2 cellular contexts compared by ENCODE assay signal in the genomic region with DNA sequence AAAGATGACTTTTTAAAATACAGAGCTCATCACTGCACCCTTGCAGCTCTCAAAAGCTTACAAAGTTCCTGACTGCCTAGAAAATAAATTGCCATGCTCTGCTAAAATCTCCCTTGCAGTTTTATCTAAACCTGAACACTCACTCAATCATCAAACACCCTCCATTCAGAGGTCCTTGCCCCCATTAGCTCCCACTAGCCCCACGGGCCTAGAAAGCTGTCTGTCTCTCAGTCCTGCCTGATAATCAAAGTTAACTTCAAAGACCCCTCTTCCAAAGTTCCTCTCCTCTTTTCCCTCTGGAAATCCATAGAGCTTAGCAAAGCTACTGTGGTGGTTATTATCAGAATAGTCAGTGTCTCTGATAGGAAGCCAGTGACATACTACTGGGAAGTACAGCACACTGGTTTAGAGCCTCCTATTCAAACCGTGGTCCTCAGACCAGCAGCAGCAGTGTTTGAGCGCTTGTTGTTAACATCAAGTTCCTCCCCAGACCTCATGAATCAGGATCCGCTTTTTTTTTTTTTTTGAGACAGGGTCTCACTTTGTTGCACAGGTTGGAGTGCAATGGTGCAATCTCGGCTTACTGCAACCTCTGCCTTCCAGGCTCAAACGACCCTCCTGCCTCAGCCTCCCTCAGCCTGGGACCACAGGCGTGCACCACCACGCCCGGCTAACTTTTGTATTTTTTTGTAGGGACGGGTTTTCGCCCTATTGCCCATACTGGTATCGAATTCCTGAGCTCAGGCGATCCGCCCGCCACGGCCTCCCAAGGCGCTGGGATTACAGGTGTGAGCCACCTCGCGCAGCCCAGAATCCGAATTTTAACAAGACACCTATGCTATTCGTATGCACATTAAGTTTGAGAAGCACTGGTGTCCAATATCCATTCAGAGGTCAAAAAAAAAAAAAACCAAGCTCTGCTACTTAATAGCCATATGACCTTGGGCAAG.
TF ChIP-seq lines count a peak whose summit lies in the region.

No MANE protein-coding gene starts in this region.

TF ChIP-seq in A549, 52 proteins besides CTCF, POLR2A, EP300 and RAD21:
- TF ChIP-seq RFX5 (IDR thresholded peaks at IDR 0.05): no peak
- no peak for TF ChIP-seq FOXS1 (CRISPR knock-in tag; IDR thresholded peaks at IDR 0.05)
- no peak for TF ChIP-seq MAZ (IDR thresholded peaks at IDR 0.05; ENCODE audit: borderline replicate concordance, low read depth, low read length)
- TF ChIP-seq CBX2 (IDR thresholded peaks at IDR 0.05; ENCODE audit: borderline replicate concordance, low read depth): no peak
- TF ChIP-seq KDM5A (IDR thresholded peaks at IDR 0.05): no peak
- TF ChIP-seq, protein P1, sequence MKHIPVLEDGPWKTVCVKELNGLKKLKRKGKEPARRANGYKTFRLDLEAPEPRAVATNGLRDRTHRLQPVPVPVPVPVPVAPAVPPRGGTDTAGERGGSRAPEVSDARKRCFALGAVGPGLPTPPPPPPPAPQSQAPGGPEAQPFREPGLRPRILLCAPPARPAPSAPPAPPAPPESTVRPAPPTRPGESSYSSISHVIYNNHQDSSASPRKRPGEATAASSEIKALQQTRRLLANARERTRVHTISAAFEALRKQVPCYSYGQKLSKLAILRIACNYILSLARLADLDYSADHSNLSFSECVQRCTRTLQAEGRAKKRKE (CRISPR knock-in tag; IDR thresholded peaks at IDR 0.05; ENCODE audit: low read depth): no peak
- TF ChIP-seq, protein P2, sequence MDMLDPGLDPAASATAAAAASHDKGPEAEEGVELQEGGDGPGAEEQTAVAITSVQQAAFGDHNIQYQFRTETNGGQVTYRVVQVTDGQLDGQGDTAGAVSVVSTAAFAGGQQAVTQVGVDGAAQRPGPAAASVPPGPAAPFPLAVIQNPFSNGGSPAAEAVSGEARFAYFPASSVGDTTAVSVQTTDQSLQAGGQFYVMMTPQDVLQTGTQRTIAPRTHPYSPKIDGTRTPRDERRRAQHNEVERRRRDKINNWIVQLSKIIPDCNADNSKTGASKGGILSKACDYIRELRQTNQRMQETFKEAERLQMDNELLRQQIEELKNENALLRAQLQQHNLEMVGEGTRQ (IDR thresholded peaks at IDR 0.05): no peak
- TF ChIP-seq, protein P3, sequence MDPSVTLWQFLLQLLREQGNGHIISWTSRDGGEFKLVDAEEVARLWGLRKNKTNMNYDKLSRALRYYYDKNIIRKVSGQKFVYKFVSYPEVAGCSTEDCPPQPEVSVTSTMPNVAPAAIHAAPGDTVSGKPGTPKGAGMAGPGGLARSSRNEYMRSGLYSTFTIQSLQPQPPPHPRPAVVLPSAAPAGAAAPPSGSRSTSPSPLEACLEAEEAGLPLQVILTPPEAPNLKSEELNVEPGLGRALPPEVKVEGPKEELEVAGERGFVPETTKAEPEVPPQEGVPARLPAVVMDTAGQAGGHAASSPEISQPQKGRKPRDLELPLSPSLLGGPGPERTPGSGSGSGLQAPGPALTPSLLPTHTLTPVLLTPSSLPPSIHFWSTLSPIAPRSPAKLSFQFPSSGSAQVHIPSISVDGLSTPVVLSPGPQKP (IDR thresholded peaks at IDR 0.05; ENCODE audit: low read depth, low read length): no peak
- no peak for TF ChIP-seq EHMT2 (IDR thresholded peaks at IDR 0.05; ENCODE audit: low read depth)
- no peak for TF ChIP-seq HDAC2 (IDR thresholded peaks at IDR 0.05)

TF ChIP-seq in IMR-90, 13 proteins besides CTCF, POLR2A, EP300 and RAD21:
- TF ChIP-seq RCOR1 (IDR thresholded peaks at IDR 0.05; ENCODE audit: insufficient replicate concordance, low read length): no peak
- no peak for TF ChIP-seq CHD1 (IDR thresholded peaks at IDR 0.05; ENCODE audit: low read depth, low read length)
- TF ChIP-seq CEBPB (IDR thresholded peaks at IDR 0.05; ENCODE audit: low read depth, low read length): no peak
- no peak for TF ChIP-seq NFE2L2 (IDR thresholded peaks at IDR 0.05; ENCODE audit: low read depth, low read length)
- no peak for TF ChIP-seq MXI1 (IDR thresholded peaks at IDR 0.05; ENCODE audit: borderline replicate concordance, low read depth, low read length)
- TF ChIP-seq FOS (IDR thresholded peaks at IDR 0.05; ENCODE audit: low read depth, low read length): no peak
- TF ChIP-seq BHLHE40 (IDR thresholded peaks at IDR 0.05; ENCODE audit: low read depth, low read length): no peak
